29 cellular contexts compared by ENCODE assay signal in the genomic region with DNA sequence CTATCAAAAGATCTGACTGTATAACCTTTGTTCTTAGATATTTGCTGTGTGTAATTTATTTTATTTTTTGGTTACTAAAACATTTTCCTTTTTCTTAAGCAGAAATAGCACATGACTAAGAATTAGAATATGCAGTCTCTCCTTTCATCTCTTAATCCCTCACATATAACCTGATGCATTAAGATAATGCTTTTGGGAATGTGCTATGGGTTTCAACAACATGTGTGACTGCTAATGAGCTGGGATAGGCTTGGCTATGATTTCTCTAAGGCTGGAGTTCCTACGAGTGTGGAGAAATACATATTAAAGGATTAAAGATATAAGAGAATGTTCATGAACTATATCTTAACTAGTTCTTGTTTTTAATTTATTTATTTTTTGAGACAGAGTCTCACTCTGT. TPM values are rescaled to one million over a fixed set of nuclear protein-coding genes. Genes with fewer than 3 reads are reported as not detected.
"Had no signal": no experiment of that assay in that cellular context is flagged by ENCODE, and none has a peak within 500 bp of the region (broad histone marks: within the 10 kb centered on the region; RNA-seq: fewer than 3 reads in every experiment).

No MANE protein-coding gene starts in this region.

- H3K9ac ChIP-seq: KMS-11 had no signal

- ATAC-seq: activated T-helper 17 cell treated with anti-CD3 and anti-CD28 coated beads, Interleukin-2, amount 50 U/mL, for 72 hours; Panc1; Right ventricle myocardium inferior; T-cell had no signal

- H3K4me3 ChIP-seq: SK-N-MC had no signal

- DNase-seq: activated CD4-positive, alpha-beta memory T cell treated with anti-CD3 and anti-CD28 coated beads for 36 hours; activated CD4-positive, alpha-beta T cell treated with anti-CD3 and anti-CD28 coated beads, Interleukin-2, amount 10 ng/mL, durations not matched to agents 7 days and 5 days; activated CD4-positive, CD25-positive, alpha-beta regulatory T cell; activated CD8-positive, alpha-beta memory T cell treated with anti-CD3 and anti-CD28 coated beads for 24 hours; activated gamma-delta T cell; activated naive CD4-positive, alpha-beta T cell treated with anti-CD3 and anti-CD28 coated beads for 36 hours; activated T-cell treated with anti-CD3 and anti-CD28 coated beads, Interleukin-2, amount 50 U/mL, for 48 hours; central memory CD4-positive, alpha-beta T cell; MM.1S; NCI-H1105; NCI-H1436; NCI-H1694 treated with DMSO at 0.1 percent for 48 hours; NCI-H2029 treated with DMSO at 0.1 percent for 48 hours; NCI-H446; NCI-H524 treated with DMSO at 0.1 percent for 48 hours; NCI-H748 treated with DMSO at 0.1 percent for 48 hours; NK-92 treated with Interleukin-12 subunit alpha and Interleukin-12 subunit beta, amount 100 ng/mL, for 24 hours; OCI-M1; RPMI8226; T-cell; T-helper 2 cell had no signal

- FAIRE-seq: bronchial epithelial cell had no signal

- H3K27ac ChIP-seq: KMS-11, SK-N-MC, VCaP had no signal

RNA-seq across cellular contexts. Expression of gene SHROOM3, which starts 41.6 kb away (rescaled TPM):
- total RNA-seq: activated CD4-positive, alpha-beta memory T cell treated with anti-CD3 and anti-CD28 coated beads for 36 hours; activated CD4-positive, alpha-beta T cell treated with anti-CD3 and anti-CD28 coated beads, Interleukin-2, amount 10 ng/mL, durations not matched to agents 7 days and 5 days; activated T-helper 17 cell treated with anti-CD3 and anti-CD28 coated beads, Interleukin-2, amount 50 U/mL, for 72 hours had no signal

RNA-seq across cellular contexts. Expression of gene CCDC158, which starts 55.7 kb away (rescaled TPM):
- total RNA-seq: activated CD4-positive, alpha-beta memory T cell treated with anti-CD3 and anti-CD28 coated beads for 36 hours; activated CD4-positive, alpha-beta T cell treated with anti-CD3 and anti-CD28 coated beads, Interleukin-2, amount 10 ng/mL, durations not matched to agents 7 days and 5 days; activated naive CD4-positive, alpha-beta T cell treated with anti-CD3 and anti-CD28 coated beads for 36 hours; activated T-helper 17 cell treated with anti-CD3 and anti-CD28 coated beads, Interleukin-2, amount 50 U/mL, for 72 hours; chondrocyte; T-cell had no signal
